In the genomic region with DNA sequence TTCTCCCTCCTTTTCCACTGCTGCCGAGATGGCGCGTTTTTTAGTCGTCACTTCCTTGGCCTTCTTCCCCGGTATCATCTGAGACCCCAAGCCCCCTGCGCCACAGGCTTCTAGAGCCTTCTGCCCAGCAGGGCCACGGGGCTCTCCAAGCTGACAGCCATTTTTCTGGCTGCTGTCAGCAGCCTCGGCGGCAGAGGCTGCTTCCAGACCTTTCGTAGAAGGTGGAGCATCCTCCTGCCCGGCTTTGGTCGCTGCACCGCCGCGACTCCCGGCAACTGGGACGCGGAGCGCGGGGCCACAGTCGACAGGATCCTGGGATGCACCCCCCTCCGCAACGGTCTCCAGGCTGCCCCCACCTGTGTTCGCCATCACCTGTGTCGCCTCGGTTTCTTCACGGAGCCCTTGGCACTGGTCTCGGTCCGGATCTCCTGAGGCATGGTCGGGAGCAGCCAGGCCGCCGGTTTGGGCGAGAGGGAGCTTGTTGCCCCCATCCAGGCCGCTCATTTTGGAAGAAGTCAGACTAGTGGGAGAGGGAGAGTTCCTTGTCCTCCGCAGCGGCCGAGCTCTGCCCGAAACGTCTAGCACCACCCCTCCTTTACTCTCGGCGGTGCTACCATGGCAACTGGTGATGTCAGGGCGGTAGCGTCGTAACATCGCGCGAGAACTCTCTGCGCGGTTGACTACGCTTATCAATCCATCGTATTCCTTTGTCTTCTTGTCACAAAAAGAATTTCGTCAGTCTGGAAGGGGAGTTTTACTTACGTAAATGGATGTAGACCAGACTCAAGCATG, we compare ENCODE assay signal across 1 cellular context.
TF ChIP-seq lines count a peak whose summit lies in the region.

A gene (minus strand): TSS at position 571 of the 792 bp plus-strand sequence. CDS start 67 bp downstream, at position 504.

TF ChIP-seq in K562, 482 proteins besides CTCF, POLR2A, EP300 and RAD21 (continued from another document):
- TF ChIP-seq GTF2E2 (tag; IDR thresholded peaks at IDR 0.05) (peak; percentile 73; the same call in 1 of the 2 replicates), HEY1 (CRISPR knock-in tag; IDR thresholded peaks at IDR 0.05; ENCODE audit: borderline replicate concordance) (no peak), NFIX (CRISPR knock-in tag; IDR thresholded peaks at IDR 0.05; ENCODE audit: low read depth) (no peak), CHD2 (IDR thresholded peaks at IDR 0.05; ENCODE audit: low read depth, low read length) (peak; percentile 96), ZNF184 (CRISPR knock-in tag; IDR thresholded peaks at IDR 0.05) (no peak), FOXM1 (IDR thresholded peaks at IDR 0.05; ENCODE audit: low read depth) (no peak), FOXM1 (CRISPR knock-in tag; IDR thresholded peaks at IDR 0.05; ENCODE audit: low read depth) (0 out of 2 replicates have a peak, but pooled peaks have one; percentile 53), ZNF445 (CRISPR knock-in tag; IDR thresholded peaks at IDR 0.05; ENCODE audit: low read depth) (no peak), YBX1 (IDR thresholded peaks at IDR 0.05) (no peak), TBL1XR1 (IDR thresholded peaks at IDR 0.05; ENCODE audit: low read length in 2 of 2) (0 out of 4 replicates have a peak, but pooled peaks of 1 of the 2 experiments have one; percentile 19), ZNF175 (CRISPR knock-in tag; IDR thresholded peaks at IDR 0.05; ENCODE audit: low read depth) (no peak), ZNF561 (CRISPR knock-in tag; conservative IDR thresholded peaks at IDR 0.05) (no peak), ZC3H8 (IDR thresholded peaks at IDR 0.05) (no peak), ZNF224 (CRISPR knock-in tag; IDR thresholded peaks at IDR 0.05) (no peak), RUNX1 (IDR thresholded peaks at IDR 0.05; ENCODE audit: low read depth) (no peak), RAD51 (IDR thresholded peaks at IDR 0.05; ENCODE audit: borderline replicate concordance, low read depth) (no peak), EP400 (IDR thresholded peaks at IDR 0.05) (no peak; the same call in 1 of the 2 replicates), NR4A1 (CRISPR knock-in tag; IDR thresholded peaks at IDR 0.05) (no peak), NR4A1 (tag; IDR thresholded peaks at IDR 0.05) (no peak), ZNF121 (CRISPR knock-in tag; conservative IDR thresholded peaks at IDR 0.05) (no peak), HDGF (IDR thresholded peaks at IDR 0.05) (no peak), MEF2A (IDR thresholded peaks at IDR 0.05; ENCODE audit: control insufficient read depth, low read depth, low read length) (no peak), ELF4 (CRISPR knock-in tag; IDR thresholded peaks at IDR 0.05) (no peak), KLF10 (CRISPR knock-in tag; IDR thresholded peaks at IDR 0.05) (no peak), MIER1 (IDR thresholded peaks at IDR 0.05; ENCODE audit: low read depth) (no peak), ZNF780A (CRISPR knock-in tag; IDR thresholded peaks at IDR 0.05) (no peak), KDM1A (IDR thresholded peaks at IDR 0.05) (no peak), CHD4 (IDR thresholded peaks at IDR 0.05; ENCODE audit: insufficient read depth, insufficient replicate concordance, low read depth, low read length, poor library complexity, severe bottlenecking) (no peak), ZC3H4 (CRISPR knock-in tag; IDR thresholded peaks at IDR 0.05; ENCODE audit: borderline replicate concordance) (no peak), PCBP1 (IDR thresholded peaks at IDR 0.05; ENCODE audit: low read depth, low read length, poor library complexity, severe bottlenecking) (no peak), SRSF9 (IDR thresholded peaks at IDR 0.05; ENCODE audit: borderline replicate concordance, low read depth, low read length) (no peak), ZKSCAN3 (CRISPR knock-in tag; IDR thresholded peaks at IDR 0.05) (no peak), JUNB (CRISPR knock-in tag; conservative IDR thresholded peaks at IDR 0.05) (no peak), NR3C1 (CRISPR knock-in tag; IDR thresholded peaks at IDR 0.05) (no peak), PML (IDR thresholded peaks at IDR 0.05; ENCODE audit: low read length) (peak; percentile 79; the same call in 1 of the 2 replicates)
- TF ChIP-seq, protein P1, sequence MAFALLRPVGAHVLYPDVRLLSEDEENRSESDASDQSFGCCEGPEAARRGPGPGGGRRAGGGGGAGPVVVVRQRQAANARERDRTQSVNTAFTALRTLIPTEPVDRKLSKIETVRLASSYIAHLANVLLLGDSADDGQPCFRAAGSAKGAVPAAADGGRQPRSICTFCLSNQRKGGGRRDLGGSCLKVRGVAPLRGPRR (CRISPR knock-in tag; IDR thresholded peaks at IDR 0.05), result no peak
- TF ChIP-seq, protein P2, sequence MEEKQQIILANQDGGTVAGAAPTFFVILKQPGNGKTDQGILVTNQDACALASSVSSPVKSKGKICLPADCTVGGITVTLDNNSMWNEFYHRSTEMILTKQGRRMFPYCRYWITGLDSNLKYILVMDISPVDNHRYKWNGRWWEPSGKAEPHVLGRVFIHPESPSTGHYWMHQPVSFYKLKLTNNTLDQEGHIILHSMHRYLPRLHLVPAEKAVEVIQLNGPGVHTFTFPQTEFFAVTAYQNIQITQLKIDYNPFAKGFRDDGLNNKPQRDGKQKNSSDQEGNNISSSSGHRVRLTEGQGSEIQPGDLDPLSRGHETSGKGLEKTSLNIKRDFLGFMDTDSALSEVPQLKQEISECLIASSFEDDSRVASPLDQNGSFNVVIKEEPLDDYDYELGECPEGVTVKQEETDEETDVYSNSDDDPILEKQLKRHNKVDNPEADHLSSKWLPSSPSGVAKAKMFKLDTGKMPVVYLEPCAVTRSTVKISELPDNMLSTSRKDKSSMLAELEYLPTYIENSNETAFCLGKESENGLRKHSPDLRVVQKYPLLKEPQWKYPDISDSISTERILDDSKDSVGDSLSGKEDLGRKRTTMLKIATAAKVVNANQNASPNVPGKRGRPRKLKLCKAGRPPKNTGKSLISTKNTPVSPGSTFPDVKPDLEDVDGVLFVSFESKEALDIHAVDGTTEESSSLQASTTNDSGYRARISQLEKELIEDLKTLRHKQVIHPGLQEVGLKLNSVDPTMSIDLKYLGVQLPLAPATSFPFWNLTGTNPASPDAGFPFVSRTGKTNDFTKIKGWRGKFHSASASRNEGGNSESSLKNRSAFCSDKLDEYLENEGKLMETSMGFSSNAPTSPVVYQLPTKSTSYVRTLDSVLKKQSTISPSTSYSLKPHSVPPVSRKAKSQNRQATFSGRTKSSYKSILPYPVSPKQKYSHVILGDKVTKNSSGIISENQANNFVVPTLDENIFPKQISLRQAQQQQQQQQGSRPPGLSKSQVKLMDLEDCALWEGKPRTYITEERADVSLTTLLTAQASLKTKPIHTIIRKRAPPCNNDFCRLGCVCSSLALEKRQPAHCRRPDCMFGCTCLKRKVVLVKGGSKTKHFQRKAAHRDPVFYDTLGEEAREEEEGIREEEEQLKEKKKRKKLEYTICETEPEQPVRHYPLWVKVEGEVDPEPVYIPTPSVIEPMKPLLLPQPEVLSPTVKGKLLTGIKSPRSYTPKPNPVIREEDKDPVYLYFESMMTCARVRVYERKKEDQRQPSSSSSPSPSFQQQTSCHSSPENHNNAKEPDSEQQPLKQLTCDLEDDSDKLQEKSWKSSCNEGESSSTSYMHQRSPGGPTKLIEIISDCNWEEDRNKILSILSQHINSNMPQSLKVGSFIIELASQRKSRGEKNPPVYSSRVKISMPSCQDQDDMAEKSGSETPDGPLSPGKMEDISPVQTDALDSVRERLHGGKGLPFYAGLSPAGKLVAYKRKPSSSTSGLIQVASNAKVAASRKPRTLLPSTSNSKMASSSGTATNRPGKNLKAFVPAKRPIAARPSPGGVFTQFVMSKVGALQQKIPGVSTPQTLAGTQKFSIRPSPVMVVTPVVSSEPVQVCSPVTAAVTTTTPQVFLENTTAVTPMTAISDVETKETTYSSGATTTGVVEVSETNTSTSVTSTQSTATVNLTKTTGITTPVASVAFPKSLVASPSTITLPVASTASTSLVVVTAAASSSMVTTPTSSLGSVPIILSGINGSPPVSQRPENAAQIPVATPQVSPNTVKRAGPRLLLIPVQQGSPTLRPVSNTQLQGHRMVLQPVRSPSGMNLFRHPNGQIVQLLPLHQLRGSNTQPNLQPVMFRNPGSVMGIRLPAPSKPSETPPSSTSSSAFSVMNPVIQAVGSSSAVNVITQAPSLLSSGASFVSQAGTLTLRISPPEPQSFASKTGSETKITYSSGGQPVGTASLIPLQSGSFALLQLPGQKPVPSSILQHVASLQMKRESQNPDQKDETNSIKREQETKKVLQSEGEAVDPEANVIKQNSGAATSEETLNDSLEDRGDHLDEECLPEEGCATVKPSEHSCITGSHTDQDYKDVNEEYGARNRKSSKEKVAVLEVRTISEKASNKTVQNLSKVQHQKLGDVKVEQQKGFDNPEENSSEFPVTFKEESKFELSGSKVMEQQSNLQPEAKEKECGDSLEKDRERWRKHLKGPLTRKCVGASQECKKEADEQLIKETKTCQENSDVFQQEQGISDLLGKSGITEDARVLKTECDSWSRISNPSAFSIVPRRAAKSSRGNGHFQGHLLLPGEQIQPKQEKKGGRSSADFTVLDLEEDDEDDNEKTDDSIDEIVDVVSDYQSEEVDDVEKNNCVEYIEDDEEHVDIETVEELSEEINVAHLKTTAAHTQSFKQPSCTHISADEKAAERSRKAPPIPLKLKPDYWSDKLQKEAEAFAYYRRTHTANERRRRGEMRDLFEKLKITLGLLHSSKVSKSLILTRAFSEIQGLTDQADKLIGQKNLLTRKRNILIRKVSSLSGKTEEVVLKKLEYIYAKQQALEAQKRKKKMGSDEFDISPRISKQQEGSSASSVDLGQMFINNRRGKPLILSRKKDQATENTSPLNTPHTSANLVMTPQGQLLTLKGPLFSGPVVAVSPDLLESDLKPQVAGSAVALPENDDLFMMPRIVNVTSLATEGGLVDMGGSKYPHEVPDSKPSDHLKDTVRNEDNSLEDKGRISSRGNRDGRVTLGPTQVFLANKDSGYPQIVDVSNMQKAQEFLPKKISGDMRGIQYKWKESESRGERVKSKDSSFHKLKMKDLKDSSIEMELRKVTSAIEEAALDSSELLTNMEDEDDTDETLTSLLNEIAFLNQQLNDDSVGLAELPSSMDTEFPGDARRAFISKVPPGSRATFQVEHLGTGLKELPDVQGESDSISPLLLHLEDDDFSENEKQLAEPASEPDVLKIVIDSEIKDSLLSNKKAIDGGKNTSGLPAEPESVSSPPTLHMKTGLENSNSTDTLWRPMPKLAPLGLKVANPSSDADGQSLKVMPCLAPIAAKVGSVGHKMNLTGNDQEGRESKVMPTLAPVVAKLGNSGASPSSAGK (IDR thresholded peaks at IDR 0.05), result no peak
- TF ChIP-seq, protein P3, sequence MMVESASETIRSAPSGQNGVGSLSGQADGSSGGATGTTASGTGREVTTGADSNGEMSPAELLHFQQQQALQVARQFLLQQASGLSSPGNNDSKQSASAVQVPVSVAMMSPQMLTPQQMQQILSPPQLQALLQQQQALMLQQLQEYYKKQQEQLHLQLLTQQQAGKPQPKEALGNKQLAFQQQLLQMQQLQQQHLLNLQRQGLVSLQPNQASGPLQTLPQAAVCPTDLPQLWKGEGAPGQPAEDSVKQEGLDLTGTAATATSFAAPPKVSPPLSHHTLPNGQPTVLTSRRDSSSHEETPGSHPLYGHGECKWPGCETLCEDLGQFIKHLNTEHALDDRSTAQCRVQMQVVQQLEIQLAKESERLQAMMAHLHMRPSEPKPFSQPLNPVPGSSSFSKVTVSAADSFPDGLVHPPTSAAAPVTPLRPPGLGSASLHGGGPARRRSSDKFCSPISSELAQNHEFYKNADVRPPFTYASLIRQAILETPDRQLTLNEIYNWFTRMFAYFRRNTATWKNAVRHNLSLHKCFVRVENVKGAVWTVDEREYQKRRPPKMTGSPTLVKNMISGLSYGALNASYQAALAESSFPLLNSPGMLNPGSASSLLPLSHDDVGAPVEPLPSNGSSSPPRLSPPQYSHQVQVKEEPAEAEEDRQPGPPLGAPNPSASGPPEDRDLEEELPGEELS (CRISPR knock-in tag; IDR thresholded peaks at IDR 0.05; ENCODE audit: borderline replicate concordance), result no peak
- TF ChIP-seq, protein P4, sequence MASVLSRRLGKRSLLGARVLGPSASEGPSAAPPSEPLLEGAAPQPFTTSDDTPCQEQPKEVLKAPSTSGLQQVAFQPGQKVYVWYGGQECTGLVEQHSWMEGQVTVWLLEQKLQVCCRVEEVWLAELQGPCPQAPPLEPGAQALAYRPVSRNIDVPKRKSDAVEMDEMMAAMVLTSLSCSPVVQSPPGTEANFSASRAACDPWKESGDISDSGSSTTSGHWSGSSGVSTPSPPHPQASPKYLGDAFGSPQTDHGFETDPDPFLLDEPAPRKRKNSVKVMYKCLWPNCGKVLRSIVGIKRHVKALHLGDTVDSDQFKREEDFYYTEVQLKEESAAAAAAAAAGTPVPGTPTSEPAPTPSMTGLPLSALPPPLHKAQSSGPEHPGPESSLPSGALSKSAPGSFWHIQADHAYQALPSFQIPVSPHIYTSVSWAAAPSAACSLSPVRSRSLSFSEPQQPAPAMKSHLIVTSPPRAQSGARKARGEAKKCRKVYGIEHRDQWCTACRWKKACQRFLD (CRISPR knock-in tag; IDR thresholded peaks at IDR 0.05), result no peak
- TF ChIP-seq, protein P5, sequence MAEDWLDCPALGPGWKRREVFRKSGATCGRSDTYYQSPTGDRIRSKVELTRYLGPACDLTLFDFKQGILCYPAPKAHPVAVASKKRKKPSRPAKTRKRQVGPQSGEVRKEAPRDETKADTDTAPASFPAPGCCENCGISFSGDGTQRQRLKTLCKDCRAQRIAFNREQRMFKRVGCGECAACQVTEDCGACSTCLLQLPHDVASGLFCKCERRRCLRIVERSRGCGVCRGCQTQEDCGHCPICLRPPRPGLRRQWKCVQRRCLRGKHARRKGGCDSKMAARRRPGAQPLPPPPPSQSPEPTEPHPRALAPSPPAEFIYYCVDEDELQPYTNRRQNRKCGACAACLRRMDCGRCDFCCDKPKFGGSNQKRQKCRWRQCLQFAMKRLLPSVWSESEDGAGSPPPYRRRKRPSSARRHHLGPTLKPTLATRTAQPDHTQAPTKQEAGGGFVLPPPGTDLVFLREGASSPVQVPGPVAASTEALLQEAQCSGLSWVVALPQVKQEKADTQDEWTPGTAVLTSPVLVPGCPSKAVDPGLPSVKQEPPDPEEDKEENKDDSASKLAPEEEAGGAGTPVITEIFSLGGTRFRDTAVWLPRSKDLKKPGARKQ (CRISPR knock-in tag; IDR thresholded peaks at IDR 0.05), result no peak
